ENCODE assay signal across 21 cellular contexts in genomic region chr6:65505736-65506135, GRCh38.
DNase-seq lines count a peak whose midpoint lies in the region; ATAC-seq, FAIRE-seq and TF ChIP-seq lines count a peak whose summit lies in the region.
"Had no signal": no experiment of that assay in that cellular context is flagged by ENCODE, and none has a peak within 500 bp of the region (broad histone marks: within the 10 kb centered on the region; RNA-seq: fewer than 3 reads in every experiment).

No MANE protein-coding gene starts in this region.

- H3K9me3 Mint-ChIP-seq in Caco-2 (ENCODE audit: unreplicated experiment) = no peaks in the 10 kb centered on the region

- no peaks in the 10 kb centered on the region for H3K4me1 Mint-ChIP-seq in Caco-2 (ENCODE audit: low read depth, unreplicated experiment)
- H3K4me1 Mint-ChIP-seq: CD8-positive, alpha-beta memory T cell; H9 had no signal

- H3K4me3 ChIP-seq in HEK293 (ENCODE audit: low read depth, low read length) (no peak overlapping the region), Caco-2 (ENCODE audit: low read depth, low read length) (no peak overlapping the region)
- H3K4me3 ChIP-seq: MG63, PC-9 had no signal

- no peaks in the 10 kb centered on the region for H3K36me3 Mint-ChIP-seq in Caco-2 (ENCODE audit: insufficient read depth, unreplicated experiment)
- H3K36me3 Mint-ChIP-seq: CD8-positive, alpha-beta memory T cell had no signal

- H3K36me3 ChIP-seq in HEK293 (ENCODE audit: control insufficient read depth in 2 of 2, insufficient read depth in 1 of 2, low read length in 2 of 2) (no peaks in the 10 kb centered on the region), Caco-2 (ENCODE audit: control insufficient read depth, insufficient read depth, low read length) (no peaks in the 10 kb centered on the region)
- H3K36me3 ChIP-seq: MG63 had no signal

- TF ChIP-seq CTCF in D721Med (IDR thresholded peaks at IDR 0.05; ENCODE audit: insufficient read depth, missing control alignments) (no peak), HEK293 (tag by site-specific recombination; IDR thresholded peaks at IDR 0.05) (no peak), Caco-2 (IDR thresholded peaks at IDR 0.05; ENCODE audit: insufficient read depth in 1 of 2, low read depth in 1 of 2, low read length in 1 of 2, severe bottlenecking in 1 of 2, unreplicated experiment in 1 of 2) (no peak)

- CTCF ChIA-PET in HEK293 (lab: Yijun Ruan, JAX) (no interaction called here), Caco-2 (lab: Charles Lee) (no interaction called here)

- H3K27me3 ChIP-seq in Caco-2 (replicated peaks; ENCODE audit: control insufficient read depth, insufficient read depth, low read length) = no peaks in the 10 kb centered on the region
- H3K27me3 ChIP-seq: MG63 had no signal

- FAIRE-seq in D721Med (lab: Jason Lieb, UNC) = peak; percentile 72
- FAIRE-seq: HTR-8/SVneo had no signal

- no peak for DNase-seq in D721Med (ENCODE audit: insufficient read length, low spot score)
- peak; percentile 78 for DNase-seq in NCI-H146 (lab: John Stamatoyannopoulos, UW)
- DNase-seq in NCI-H748 treated with DMSO at 0.1 percent for 48 hours (lab: John Stamatoyannopoulos, UW) = peak; percentile 71
- DNase-seq in Caco-2 = no peak
- DNase-seq in AG08395 (ENCODE audit: low spot score) = no peak
- DNase-seq: C1 segment of cervical spinal cord; CD8-positive, alpha-beta memory T cell; GDM1; H9; IMR-90; Karpas-422; MG63; NCI-H1092; NCI-H526; PC-9; SIG-M5; T1000 had no signal

- H3K27me3 Mint-ChIP-seq in Caco-2 (ENCODE audit: insufficient read depth, unreplicated experiment) = no peaks in the 10 kb centered on the region
- H3K27me3 Mint-ChIP-seq: CD8-positive, alpha-beta memory T cell had no signal

- BruUV-seq in Caco-2 (replicated peaks; lab: Mats Ljungman, UMichigan) = no TSS peak

- H3K9me3 ChIP-seq in HEK293 (ENCODE audit: control insufficient read depth, insufficient read depth, low read depth, low read length) (no peaks in the 10 kb centered on the region), Caco-2 (no peaks in the 10 kb centered on the region)
- H3K9me3 ChIP-seq: MG63 had no signal

- H3K27ac ChIP-seq in HEK293 (ENCODE audit: extremely low read depth, low read depth, low read length) = no peak overlapping the region
- H3K27ac ChIP-seq: PC-9, RWPE1 had no signal

- intact Hi-C loops in Caco-2 (cut with micrococcal nuclease; ENCODE audit: unreplicated experiment) = no loop called here

- no peak overlapping the region for H3K27ac Mint-ChIP-seq in Caco-2 (ENCODE audit: unreplicated experiment)
- H3K27ac Mint-ChIP-seq: CD8-positive, alpha-beta memory T cell; H9 had no signal

- no peak overlapping the region for H3K4me3 Mint-ChIP-seq in Caco-2 (ENCODE audit: unreplicated experiment)
- H3K4me3 Mint-ChIP-seq: CD8-positive, alpha-beta memory T cell; H9 had no signal

- H3K4me1 ChIP-seq in HEK293 (ENCODE audit: control insufficient read depth, insufficient read depth, low read length) (no peaks in the 10 kb centered on the region), Caco-2 (no peaks in the 10 kb centered on the region)

- POLR2A ChIA-PET in HEK293 (lab: Yijun Ruan, JAX) (no interaction called here), Caco-2 (lab: Charles Lee) (no interaction called here)

- ATAC-seq in HG03280 (IDR thresholded peaks at IDR 0.05; ENCODE audit: unreplicated experiment) = no peak

TF ChIP-seq in HEK293, 187 proteins besides CTCF, POLR2A, EP300 and RAD21 (continues in another document):
- no peak for TF ChIP-seq ZNF549 (tag by site-specific recombination; IDR thresholded peaks at IDR 0.05)
- peak; percentile 91 for TF ChIP-seq TRIM28 (IDR thresholded peaks at IDR 0.05; ENCODE audit: borderline replicate concordance, low read length)
- no peak for TF ChIP-seq ZSCAN16 (tag by site-specific recombination; IDR thresholded peaks at IDR 0.05)
- no peak for TF ChIP-seq ZNF558 (tag by site-specific recombination; IDR thresholded peaks at IDR 0.05)
- TF ChIP-seq ZNF555 (tag by site-specific recombination; conservative IDR thresholded peaks at IDR 0.05) = peak; percentile 11; the same call in 1 of the 2 replicates
- TF ChIP-seq, protein P1, sequence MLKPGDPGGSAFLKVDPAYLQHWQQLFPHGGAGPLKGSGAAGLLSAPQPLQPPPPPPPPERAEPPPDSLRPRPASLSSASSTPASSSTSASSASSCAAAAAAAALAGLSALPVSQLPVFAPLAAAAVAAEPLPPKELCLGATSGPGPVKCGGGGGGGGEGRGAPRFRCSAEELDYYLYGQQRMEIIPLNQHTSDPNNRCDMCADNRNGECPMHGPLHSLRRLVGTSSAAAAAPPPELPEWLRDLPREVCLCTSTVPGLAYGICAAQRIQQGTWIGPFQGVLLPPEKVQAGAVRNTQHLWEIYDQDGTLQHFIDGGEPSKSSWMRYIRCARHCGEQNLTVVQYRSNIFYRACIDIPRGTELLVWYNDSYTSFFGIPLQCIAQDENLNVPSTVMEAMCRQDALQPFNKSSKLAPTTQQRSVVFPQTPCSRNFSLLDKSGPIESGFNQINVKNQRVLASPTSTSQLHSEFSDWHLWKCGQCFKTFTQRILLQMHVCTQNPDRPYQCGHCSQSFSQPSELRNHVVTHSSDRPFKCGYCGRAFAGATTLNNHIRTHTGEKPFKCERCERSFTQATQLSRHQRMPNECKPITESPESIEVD (tag by site-specific recombination; IDR thresholded peaks at IDR 0.05) = 0 out of 2 replicates have a peak, but pooled peaks have one; percentile 32
- TF ChIP-seq ZNF561 (tag by site-specific recombination; IDR thresholded peaks at IDR 0.05; ENCODE audit: borderline replicate concordance) = 0 out of 2 replicates have a peak, but pooled peaks have one; percentile 44
- TF ChIP-seq ZNF274 (IDR thresholded peaks at IDR 0.05; ENCODE audit: low read length) = no peak
- no peak for TF ChIP-seq ZNF274 (tag by site-specific recombination; IDR thresholded peaks at IDR 0.05; ENCODE audit: borderline replicate concordance)
- TF ChIP-seq FEZF1 (tag by site-specific recombination; IDR thresholded peaks at IDR 0.05) = 0 out of 2 replicates have a peak, but pooled peaks have one; percentile 27
- TF ChIP-seq, protein P2, sequence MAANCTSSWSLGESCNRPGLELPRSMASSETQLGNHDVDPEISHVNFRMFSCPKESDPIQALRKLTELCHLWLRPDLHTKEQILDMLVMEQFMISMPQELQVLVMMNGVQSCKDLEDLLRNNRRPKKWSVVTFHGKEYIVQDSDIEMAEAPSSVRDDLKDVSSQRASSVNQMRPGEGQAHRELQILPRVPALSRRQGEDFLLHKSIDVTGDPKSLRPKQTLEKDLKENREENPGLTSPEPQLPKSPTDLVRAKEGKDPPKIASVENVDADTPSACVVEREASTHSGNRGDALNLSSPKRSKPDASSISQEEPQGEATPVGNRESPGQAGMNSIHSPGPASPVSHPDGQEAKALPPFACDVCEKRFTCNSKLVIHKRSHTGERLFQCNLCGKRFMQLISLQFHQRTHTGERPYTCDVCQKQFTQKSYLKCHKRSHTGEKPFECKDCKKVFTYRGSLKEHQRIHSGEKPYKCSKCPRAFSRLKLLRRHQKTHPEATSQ (tag by site-specific recombination; IDR thresholded peaks at IDR 0.05) = no peak
- TF ChIP-seq, protein P3, sequence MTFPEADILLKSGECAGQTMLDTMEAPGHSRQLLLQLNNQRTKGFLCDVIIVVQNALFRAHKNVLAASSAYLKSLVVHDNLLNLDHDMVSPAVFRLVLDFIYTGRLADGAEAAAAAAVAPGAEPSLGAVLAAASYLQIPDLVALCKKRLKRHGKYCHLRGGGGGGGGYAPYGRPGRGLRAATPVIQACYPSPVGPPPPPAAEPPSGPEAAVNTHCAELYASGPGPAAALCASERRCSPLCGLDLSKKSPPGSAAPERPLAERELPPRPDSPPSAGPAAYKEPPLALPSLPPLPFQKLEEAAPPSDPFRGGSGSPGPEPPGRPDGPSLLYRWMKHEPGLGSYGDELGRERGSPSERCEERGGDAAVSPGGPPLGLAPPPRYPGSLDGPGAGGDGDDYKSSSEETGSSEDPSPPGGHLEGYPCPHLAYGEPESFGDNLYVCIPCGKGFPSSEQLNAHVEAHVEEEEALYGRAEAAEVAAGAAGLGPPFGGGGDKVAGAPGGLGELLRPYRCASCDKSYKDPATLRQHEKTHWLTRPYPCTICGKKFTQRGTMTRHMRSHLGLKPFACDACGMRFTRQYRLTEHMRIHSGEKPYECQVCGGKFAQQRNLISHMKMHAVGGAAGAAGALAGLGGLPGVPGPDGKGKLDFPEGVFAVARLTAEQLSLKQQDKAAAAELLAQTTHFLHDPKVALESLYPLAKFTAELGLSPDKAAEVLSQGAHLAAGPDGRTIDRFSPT (tag by site-specific recombination; IDR thresholded peaks at IDR 0.05) = peak; percentile 42; the same call in 1 of the 2 replicates
- TF ChIP-seq PRDM4 (tag by site-specific recombination; IDR thresholded peaks at IDR 0.05) = 0 out of 2 replicates have a peak, but pooled peaks have one; percentile 25
- TF ChIP-seq TCF7L2 (IDR thresholded peaks at IDR 0.05; ENCODE audit: borderline replicate concordance, low read depth, low read length) = peak; percentile 77; the same call in 1 of the 2 replicates

Comparison
In these comparisons a context has a peak if more than half of its experiments do, and no peak if none do; other contexts are left out.
1. DNase-seq: peak in NCI-H146 (single experiment) and NCI-H748 treated with DMSO at 0.1 percent for 48 hours (single experiment); none in D721Med (single experiment), Caco-2 (0 of 2) and AG08395 (single experiment).